In genomic region chr3:152206243-152206642, GRCh38 we compare ENCODE assay signal across 20 cellular contexts.
DNase-seq lines count a peak whose midpoint lies in the region; ATAC-seq, FAIRE-seq and TF ChIP-seq lines count a peak whose summit lies in the region.
"Had no signal": no experiment of that assay in that cellular context is flagged by ENCODE, and none has a peak within 500 bp of the region (broad histone marks: within the 10 kb centered on the region; RNA-seq: fewer than 3 reads in every experiment).

No MANE protein-coding gene starts in this region.

- no peaks in the 10 kb centered on the region for H3K9me2 ChIP-seq in GM23338 (ENCODE audit: insufficient read depth)

- H3K9me3 ChIP-seq in CD8-positive, alpha-beta memory T cell (ENCODE audit: low read length): no peaks in the 10 kb centered on the region
- H3K9me3 ChIP-seq in K562 (replicated peaks; ENCODE audit: control insufficient read depth, insufficient read depth, low read depth, low read length): no peaks in the 10 kb centered on the region
- H3K9me3 ChIP-seq in mammary epithelial cell (replicated peaks; ENCODE audit: insufficient read depth, low read length): no peaks in the 10 kb centered on the region
- H3K9me3 ChIP-seq: HAP-1, left lung, mucosa of descending colon had no signal

- H3K79me2 ChIP-seq in K562 (ENCODE audit: control insufficient read depth, insufficient read depth, low read length) (peaks cover 25% of the 10 kb centered on the region; the same call in 2 of the 3 replicates), GM23338 (replicated peaks; ENCODE audit: insufficient read depth) (no peaks in the 10 kb centered on the region), mammary epithelial cell (ENCODE audit: insufficient read depth, low read length) (no peaks in the 10 kb centered on the region)

- H3K9me1 ChIP-seq in K562 (ENCODE audit: control insufficient read depth, insufficient read depth, low read length): no peaks in the 10 kb centered on the region

- WGBS in K562 (ENCODE audit: insufficient coverage, low coverage, missing lambda C conversion rate): 71% methylated on average over 3 of the region's 3 CpGs
- 90% methylated on average over 3 of the region's 3 CpGs for WGBS in mammary epithelial cell (ENCODE audit: low coverage, missing lambda C conversion rate)

- intact Hi-C loops in K562 (cut with micrococcal nuclease): no loop called here
- intact Hi-C loops in mammary epithelial cell (cut with micrococcal nuclease): no loop called here

- H3K9ac ChIP-seq in K562 (ENCODE audit: insufficient read depth in 1 of 2, low read depth in 2 of 2, low read length in 2 of 2) (no peak overlapping the region), rectal smooth muscle tissue (ENCODE audit: low read length) (no peak overlapping the region), mammary epithelial cell (ENCODE audit: insufficient read depth, low read length) (no peak overlapping the region)

- DNase-seq in T-helper 2 cell treated with Interferon-gamma antibody and Interleukin-4, amounts not matched to agents 5 μg/mL and 100 μg/mL, for 36 hours (ENCODE audit: low spot score): no peak
- DNase-seq in T-helper 2 cell (no peak), K562 (ENCODE audit: extremely low read depth in 1 of 4, low spot score in 3 of 4) (no peak), urothelium cell line (ENCODE audit: low spot score) (no peak), GM23338 (ENCODE audit: low spot score) (no peak), mammary epithelial cell (no peak)
- no peak for DNase-seq in CD8-positive, alpha-beta memory T cell
- DNase-seq: 8988T; activated CD4-positive, alpha-beta memory T cell treated with anti-CD3 and anti-CD28 coated beads, Interleukin-2, amount 10 ng/mL, durations not matched to agents 7 days and 5 days; DMS 273 treated with DMSO at 0.1 percent for 48 hours; glutamatergic neuron; left lung; NCI-H1092 treated with DMSO at 0.1 percent for 48 hours; NCI-H524 treated with DMSO at 0.1 percent for 48 hours; right cardiac atrium; stimulated activated naive CD4-positive, alpha-beta T cell treated with Interleukin-2 at 50 U/mL for 16 hours had no signal

- H3K4me2 ChIP-seq in K562 (ENCODE audit: insufficient read depth, low read length): no peak overlapping the region
- H3K4me2 ChIP-seq in GM23338: no peak overlapping the region
- H3K4me2 ChIP-seq in mammary epithelial cell (ENCODE audit: insufficient read depth, low read depth, low read length): no peak overlapping the region

- no peaks in the 10 kb centered on the region for H3K27me3 ChIP-seq in CD8-positive, alpha-beta memory T cell (ENCODE audit: insufficient read depth, low read length, poor library complexity, severe bottlenecking)
- H3K27me3 ChIP-seq in K562 (ENCODE audit: control insufficient read depth in 2 of 2, insufficient read depth in 2 of 2, low read length in 2 of 2) (no peaks in the 10 kb centered on the region), rectal smooth muscle tissue (ENCODE audit: control insufficient read depth, insufficient read depth, low read length) (no peaks in the 10 kb centered on the region), GM23338 (ENCODE audit: insufficient read depth) (no peaks in the 10 kb centered on the region), mammary epithelial cell (ENCODE audit: insufficient read depth, low read length) (no peaks in the 10 kb centered on the region)
- H3K27me3 ChIP-seq: left lung had no signal

- H3K9me3 Mint-ChIP-seq in T-helper 2 cell treated with Interferon-gamma antibody and Interleukin-4, amounts not matched to agents 5 μg/mL and 100 μg/mL, for 36 hours: peaks cover 9% of the 10 kb centered on the region
- no peaks in the 10 kb centered on the region for H3K9me3 Mint-ChIP-seq in CD8-positive, alpha-beta memory T cell
- H3K9me3 Mint-ChIP-seq in GM23338: no peaks in the 10 kb centered on the region
- H3K9me3 Mint-ChIP-seq: activated CD4-positive, alpha-beta memory T cell treated with anti-CD3 and anti-CD28 coated beads, Interleukin-2, amount 10 ng/mL, durations not matched to agents 7 days and 5 days had no signal

- in situ Hi-C loops in K562 (cut with MboI) (no loop called here), mammary epithelial cell (cut with MboI; ENCODE audit: low sequenced_read_pairs in 2 of 2) (no loop called here)

- BruUV-seq in K562 (replicated peaks; lab: Mats Ljungman, UMichigan) (no TSS peak), mammary epithelial cell (replicated peaks; lab: Mats Ljungman, UMichigan) (no TSS peak)

- TF ChIP-seq CTCF in K562 (IDR thresholded peaks at IDR 0.05 in 2 of 3, conservative IDR thresholded peaks at IDR 0.05 in 1 of 3; ENCODE audit: insufficient read depth in 2 of 3, low read depth in 1 of 3, low read length in 3 of 3) (no peak), GM23338 (conservative IDR thresholded peaks at IDR 0.05; ENCODE audit: low read depth in 2 of 2) (no peak), mammary epithelial cell (conservative IDR thresholded peaks at IDR 0.05 in 1 of 2, IDR thresholded peaks at IDR 0.05 in 1 of 2; ENCODE audit: extremely low read depth in 1 of 2, insufficient read depth in 1 of 2, low read depth in 1 of 2, low read length in 2 of 2) (no peak)

- H3K4me3 Mint-ChIP-seq in T-helper 2 cell treated with Interferon-gamma antibody and Interleukin-4, amounts not matched to agents 5 μg/mL and 100 μg/mL, for 36 hours: peak overlapping the region; percentile 86
- peak overlapping the region in 4 of 7 donors; percentile 35 to 91 (median 85) for H3K4me3 Mint-ChIP-seq in CD8-positive, alpha-beta memory T cell
- H3K4me3 Mint-ChIP-seq in GM23338: no peak overlapping the region

- no peak for TF ChIP-seq EP300 in K562 (IDR thresholded peaks at IDR 0.05; ENCODE audit: low read length)

- no peak overlapping the region for H3K4me3 ChIP-seq in CD8-positive, alpha-beta memory T cell (ENCODE audit: low read length)
- H3K4me3 ChIP-seq in K562: no peak overlapping the region
- H3K4me3 ChIP-seq in rectal smooth muscle tissue (ENCODE audit: low read length): no peak overlapping the region
- no peak overlapping the region for H3K4me3 ChIP-seq in GM23338
- no peak overlapping the region for H3K4me3 ChIP-seq in mammary epithelial cell (replicated peaks in 1 of 3; ENCODE audit: insufficient read depth in 1 of 3, low read depth in 2 of 3, low read length in 3 of 3)
- H3K4me3 ChIP-seq: HAP-1, left lung, mucosa of descending colon had no signal

- TF ChIP-seq RAD21 in K562 (CRISPR knock-in tag; conservative IDR thresholded peaks at IDR 0.05 in 1 of 2, IDR thresholded peaks at IDR 0.05 in 1 of 2): no peak

- H2AFZ ChIP-seq in K562 (ENCODE audit: low read depth, low read length): peak overlapping the region; percentile 92; the same call in 1 of the 2 replicates
- H2AFZ ChIP-seq in GM23338: no peak overlapping the region
- no peak overlapping the region for H2AFZ ChIP-seq in mammary epithelial cell (ENCODE audit: low read depth, low read length)

- no peaks in the 10 kb centered on the region for H3K36me3 ChIP-seq in CD8-positive, alpha-beta memory T cell (ENCODE audit: insufficient read depth, low read length)
- H3K36me3 ChIP-seq in K562 (ENCODE audit: control insufficient read depth, insufficient read depth, low read length) (no peaks in the 10 kb centered on the region), rectal smooth muscle tissue (ENCODE audit: control insufficient read depth, insufficient read depth, low read length) (no peaks in the 10 kb centered on the region), GM23338 (ENCODE audit: insufficient read depth) (no peaks in the 10 kb centered on the region), mammary epithelial cell (ENCODE audit: insufficient read depth, low read length) (no peaks in the 10 kb centered on the region)
- H3K36me3 ChIP-seq: HAP-1, left lung had no signal

- TF ChIP-seq POLR2A in K562 (conservative IDR thresholded peaks at IDR 0.05): no peak

- CTCF ChIA-PET in CD8-positive, alpha-beta memory T cell (lab: Charles Lee): interaction anchor here (2.1 kb wide), 1 partner anchor 21 kb away, joined by 6 read pairs; no protein-coding TSS in a partner anchor
- CTCF ChIA-PET in K562 (lab: Yijun Ruan, JAX; ENCODE audit: low intra/inter-chr PET ratio): no interaction called here
- CTCF ChIA-PET in mammary epithelial cell (lab: Charles Lee; ENCODE audit: low non-redundant PET): no interaction called here

- H3K27ac ChIP-seq in CD8-positive, alpha-beta memory T cell (ENCODE audit: low read depth, low read length): no peak overlapping the region
- H3K27ac ChIP-seq in K562 (ENCODE audit: extremely low read depth, low read depth, low read length) (no peak overlapping the region), rectal smooth muscle tissue (ENCODE audit: low read depth, low read length) (peak overlapping the region; percentile 89), GM23338 (ENCODE audit: low read depth) (no peak overlapping the region), mammary epithelial cell (ENCODE audit: insufficient read depth, low read depth, low read length) (no peak overlapping the region)

- no peak overlapping the region for H3K27ac Mint-ChIP-seq in T-helper 2 cell treated with Interferon-gamma antibody and Interleukin-4, amounts not matched to agents 5 μg/mL and 100 μg/mL, for 36 hours
- H3K27ac Mint-ChIP-seq in CD8-positive, alpha-beta memory T cell: peak overlapping the region in 3 of 8 donors; percentile 96 to 97 (median 97)
- H3K27ac Mint-ChIP-seq in GM23338: no peak overlapping the region

- H4K20me1 ChIP-seq in K562 (replicated peaks; ENCODE audit: control insufficient read depth, insufficient read depth, low read length): no peaks in the 10 kb centered on the region
- H4K20me1 ChIP-seq in GM23338 (replicated peaks; ENCODE audit: insufficient read depth): no peaks in the 10 kb centered on the region
- H4K20me1 ChIP-seq in mammary epithelial cell (ENCODE audit: insufficient read depth, low read length): no peaks in the 10 kb centered on the region

- H3K27me3 Mint-ChIP-seq in T-helper 2 cell treated with Interferon-gamma antibody and Interleukin-4, amounts not matched to agents 5 μg/mL and 100 μg/mL, for 36 hours (ENCODE audit: low read depth): no peaks in the 10 kb centered on the region
- no peaks in the 10 kb centered on the region for H3K27me3 Mint-ChIP-seq in CD8-positive, alpha-beta memory T cell
- no peaks in the 10 kb centered on the region for H3K27me3 Mint-ChIP-seq in GM23338 (ENCODE audit: insufficient read depth, low read depth, poor library complexity)
- H3K27me3 Mint-ChIP-seq: activated CD4-positive, alpha-beta memory T cell treated with anti-CD3 and anti-CD28 coated beads, Interleukin-2, amount 10 ng/mL, durations not matched to agents 7 days and 5 days had no signal

- POLR2A ChIA-PET in CD8-positive, alpha-beta memory T cell (lab: Charles Lee): interaction anchor here (3.4 kb wide), 1 partner anchor 62 kb away, joined by 34 read pairs; the partner anchor contains the start of gene MBNL1
- POLR2A ChIA-PET in K562 (lab: Yijun Ruan, JAX): no interaction called here

- ATAC-seq in K562 (no peak), GM23338 (no peak)
- ATAC-seq: left lung, mucosa of descending colon, right cardiac atrium had no signal

- peaks cover 67% of the 10 kb centered on the region for H3K4me1 ChIP-seq in CD8-positive, alpha-beta memory T cell (ENCODE audit: insufficient read depth, low read length)
- H3K4me1 ChIP-seq in K562 (replicated peaks in 1 of 2; ENCODE audit: control insufficient read depth in 2 of 2, insufficient read depth in 2 of 2, low read length in 2 of 2) (peaks cover 8 to 18% of the 10 kb centered on the region in 2 experiments), rectal smooth muscle tissue (ENCODE audit: control insufficient read depth, insufficient read depth, low read length) (peaks cover 29% of the 10 kb centered on the region), GM23338 (ENCODE audit: insufficient read depth) (peaks cover 8% of the 10 kb centered on the region; the same call in 1 of the 2 replicates), mammary epithelial cell (ENCODE audit: insufficient read depth, low read length) (no peaks in the 10 kb centered on the region)
- H3K4me1 ChIP-seq: HAP-1 had no signal

- FAIRE-seq in K562 (lab: Jason Lieb, UNC): no peak
- no peak for FAIRE-seq in urothelium cell line (lab: Jason Lieb, UNC)
- FAIRE-seq: GM12892 had no signal

- peaks cover 6% of the 10 kb centered on the region for H3K36me3 Mint-ChIP-seq in T-helper 2 cell treated with Interferon-gamma antibody and Interleukin-4, amounts not matched to agents 5 μg/mL and 100 μg/mL, for 36 hours (ENCODE audit: low read depth)
- H3K36me3 Mint-ChIP-seq in CD8-positive, alpha-beta memory T cell: peaks cover 0 to 4% (median 3%) of the 10 kb centered on the region in 3 donors
- no peaks in the 10 kb centered on the region for H3K36me3 Mint-ChIP-seq in GM23338 (ENCODE audit: low read depth)

- H3F3A ChIP-seq in GM23338 (replicated peaks; ENCODE audit: low read depth): no peaks in the 10 kb centered on the region

- dilution Hi-C loops in mammary epithelial cell (cut with HindIII; ENCODE audit: low sequenced_read_pairs): no loop called here

- H3K4me1 Mint-ChIP-seq in T-helper 2 cell treated with Interferon-gamma antibody and Interleukin-4, amounts not matched to agents 5 μg/mL and 100 μg/mL, for 36 hours (ENCODE audit: low read depth): peaks cover 70% of the 10 kb centered on the region
- H3K4me1 Mint-ChIP-seq in CD8-positive, alpha-beta memory T cell: peaks cover 43 to 83% (median 76%) of the 10 kb centered on the region in 3 donors
- peaks cover 18% of the 10 kb centered on the region for H3K4me1 Mint-ChIP-seq in GM23338
